In the genomic region with DNA sequence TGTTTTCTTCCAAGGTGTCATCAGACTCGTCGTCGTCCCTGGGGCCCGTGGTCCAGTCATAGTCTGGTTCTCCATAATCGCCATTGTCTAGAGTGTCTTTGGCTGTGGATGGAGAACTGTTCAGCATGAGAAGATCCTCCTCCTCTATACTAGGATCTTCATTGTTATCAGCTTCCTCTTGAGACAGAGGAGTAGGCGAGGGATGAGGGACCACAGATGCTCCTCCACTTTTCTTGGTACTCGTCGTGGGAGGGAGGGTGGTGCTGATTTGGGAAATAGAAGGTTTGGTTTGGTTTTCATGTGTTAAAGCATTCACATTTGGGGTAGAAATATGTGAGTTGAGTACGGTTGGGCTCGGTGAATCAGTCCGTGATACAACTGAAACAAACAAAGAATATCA, we compare ENCODE assay signal across 22 cellular contexts. TPM values are rescaled to one million over a fixed set of nuclear protein-coding genes. Genes with fewer than 3 reads are reported as not detected.
A peak's percentile ranks its signal among the peaks of the same experiment; 100 is the strongest.
DNase-seq lines count a peak whose midpoint lies in the region; ATAC-seq and TF ChIP-seq lines count a peak whose summit lies in the region.
"Had no signal": no experiment of that assay in that cellular context is flagged by ENCODE, and none has a peak within 500 bp of the region (broad histone marks: within the 10 kb centered on the region; RNA-seq: fewer than 3 reads in every experiment).

No MANE protein-coding gene starts in this region.

- no peaks in the 10 kb centered on the region for H3K27me3 Mint-ChIP-seq in natural killer cell treated with Interleukin-12 subunit alpha and Interleukin-12 subunit beta and Interleukin-15 and Interleukin-18, amount 100 ng/mL, for 72 hours
- no peaks in the 10 kb centered on the region for H3K27me3 Mint-ChIP-seq in natural killer cell (ENCODE audit: low read depth in 2 of 2)
- H3K27me3 Mint-ChIP-seq in T-helper 2 cell treated with Interferon-gamma antibody and Interleukin-4, amounts not matched to agents 5 μg/mL and 100 μg/mL, for 36 hours (ENCODE audit: low read depth): no peaks in the 10 kb centered on the region
- no peaks in the 10 kb centered on the region for H3K27me3 Mint-ChIP-seq in stimulated activated naive B cell treated with anti-CD40 and anti-IgM and Interleukin-4, amounts not matched to agents 10 μg/mL and 1 μg/mL and 100 μg/mL, for 72 hours

- H3K27ac ChIP-seq in cingulate gyrus (ENCODE audit: low read depth, low read length): peak overlapping the region; percentile 10
- H3K27ac ChIP-seq: tibial nerve had no signal

- no peak for DNase-seq in natural killer cell treated with Interleukin-12 subunit alpha and Interleukin-12 subunit beta and Interleukin-15 and Interleukin-18, amount 100 ng/mL, for 72 hours (ENCODE audit: low spot score)
- DNase-seq in natural killer cell (no peak), GM03348 (ENCODE audit: low spot score) (no peak), T-helper 9 cell (no peak), HEK293T (ENCODE audit: extremely low spot score) (no peak)
- DNase-seq in T-helper 2 cell treated with Interferon-gamma antibody and Interleukin-4, amounts not matched to agents 5 μg/mL and 100 μg/mL, for 36 hours (ENCODE audit: low spot score): peak; percentile 31
- no peak for DNase-seq in stimulated activated naive B cell treated with anti-CD40 and anti-IgM and Interleukin-4, amounts not matched to agents 10 μg/mL and 1 μg/mL and 100 μg/mL, for 72 hours
- DNase-seq: GF-D8; HFFc6; MV-4-11; NCI-H2171; NCI-H526; occipital lobe; SK-N-SH; small intestine; stimulated activated CD4-positive, alpha-beta T cell treated with anti-CD3 and anti-CD28 coated beads, Interleukin-2, amount 100 ng/mL, for 24 hours; stimulated activated naive CD4-positive, alpha-beta T cell treated with Interleukin-2 at 50 U/mL for 16 hours; T1000 had no signal

- intact Hi-C loops in natural killer cell (cut with micrococcal nuclease): no loop called here

- H3K4me1 Mint-ChIP-seq in natural killer cell treated with Interleukin-12 subunit alpha and Interleukin-12 subunit beta and Interleukin-15 and Interleukin-18, amount 100 ng/mL, for 72 hours (ENCODE audit: low read depth in 2 of 2): peaks cover 31 to 34% of the 10 kb centered on the region in 2 donors
- H3K4me1 Mint-ChIP-seq in natural killer cell: peaks cover 16 to 17% of the 10 kb centered on the region in 2 donors
- H3K4me1 Mint-ChIP-seq in T-helper 2 cell treated with Interferon-gamma antibody and Interleukin-4, amounts not matched to agents 5 μg/mL and 100 μg/mL, for 36 hours (ENCODE audit: low read depth): peaks cover 35% of the 10 kb centered on the region
- H3K4me1 Mint-ChIP-seq in stimulated activated naive B cell treated with anti-CD40 and anti-IgM and Interleukin-4, amounts not matched to agents 10 μg/mL and 1 μg/mL and 100 μg/mL, for 72 hours: peaks cover 25 to 41% of the 10 kb centered on the region in 2 donors

- H3K4me3 Mint-ChIP-seq in natural killer cell treated with Interleukin-12 subunit alpha and Interleukin-12 subunit beta and Interleukin-15 and Interleukin-18, amount 100 ng/mL, for 72 hours: no peak overlapping the region
- H3K4me3 Mint-ChIP-seq in natural killer cell: no peak overlapping the region
- H3K4me3 Mint-ChIP-seq in T-helper 2 cell treated with Interferon-gamma antibody and Interleukin-4, amounts not matched to agents 5 μg/mL and 100 μg/mL, for 36 hours: peak overlapping the region; percentile 44
- H3K4me3 Mint-ChIP-seq in stimulated activated naive B cell treated with anti-CD40 and anti-IgM and Interleukin-4, amounts not matched to agents 10 μg/mL and 1 μg/mL and 100 μg/mL, for 72 hours: peak overlapping the region in 1 of 2 donors; percentile 31
- H3K4me3 Mint-ChIP-seq: HFFc6 had no signal

- no peak for TF ChIP-seq CTCF in natural killer cell (IDR thresholded peaks at IDR 0.05)

- no peaks in the 10 kb centered on the region for H3K9me3 Mint-ChIP-seq in natural killer cell treated with Interleukin-12 subunit alpha and Interleukin-12 subunit beta and Interleukin-15 and Interleukin-18, amount 100 ng/mL, for 72 hours
- H3K9me3 Mint-ChIP-seq in natural killer cell: no peaks in the 10 kb centered on the region
- H3K9me3 Mint-ChIP-seq in T-helper 2 cell treated with Interferon-gamma antibody and Interleukin-4, amounts not matched to agents 5 μg/mL and 100 μg/mL, for 36 hours: peaks cover 6% of the 10 kb centered on the region
- H3K9me3 Mint-ChIP-seq in stimulated activated naive B cell treated with anti-CD40 and anti-IgM and Interleukin-4, amounts not matched to agents 10 μg/mL and 1 μg/mL and 100 μg/mL, for 72 hours: peaks cover 0 to 4% of the 10 kb centered on the region in 2 donors

- POLR2A ChIA-PET in HEK293T (lab: Yijun Ruan, JAX): no interaction called here

- no peak for ATAC-seq in natural killer cell treated with Interleukin-12 subunit alpha and Interleukin-12 subunit beta and Interleukin-15 and Interleukin-18, amount 100 ng/mL, for 72 hours
- ATAC-seq in natural killer cell: no peak
- no peak for ATAC-seq in stimulated activated naive B cell treated with anti-CD40 and anti-IgM and Interleukin-4, amounts not matched to agents 10 μg/mL and 1 μg/mL and 100 μg/mL, for 72 hours (replicated peaks)
- ATAC-seq: activated CD4-positive, CD25-positive, alpha-beta regulatory T cell treated with anti-CD3 and anti-CD28 coated beads, Interleukin-2, amount 50 U/mL, for 24 hours; GM12878 had no signal

- peak overlapping the region; percentile 45 to 83 for H3K27ac Mint-ChIP-seq in natural killer cell treated with Interleukin-12 subunit alpha and Interleukin-12 subunit beta and Interleukin-15 and Interleukin-18, amount 100 ng/mL, for 72 hours
- H3K27ac Mint-ChIP-seq in natural killer cell: peak overlapping the region in 1 of 2 donors; percentile 18
- peak overlapping the region; percentile 84 for H3K27ac Mint-ChIP-seq in T-helper 2 cell treated with Interferon-gamma antibody and Interleukin-4, amounts not matched to agents 5 μg/mL and 100 μg/mL, for 36 hours
- peak overlapping the region; percentile 77 for H3K27ac Mint-ChIP-seq in stimulated activated naive B cell treated with anti-CD40 and anti-IgM and Interleukin-4, amounts not matched to agents 10 μg/mL and 1 μg/mL and 100 μg/mL, for 72 hours
- H3K27ac Mint-ChIP-seq: HFFc6 had no signal

- CTCF ChIA-PET in HEK293T (lab: Yijun Ruan, JAX): no interaction called here

- H3K36me3 Mint-ChIP-seq in natural killer cell treated with Interleukin-12 subunit alpha and Interleukin-12 subunit beta and Interleukin-15 and Interleukin-18, amount 100 ng/mL, for 72 hours: peaks cover 9% of the 10 kb centered on the region
- peaks cover 6% of the 10 kb centered on the region for H3K36me3 Mint-ChIP-seq in natural killer cell
- peaks cover 42% of the 10 kb centered on the region for H3K36me3 Mint-ChIP-seq in T-helper 2 cell treated with Interferon-gamma antibody and Interleukin-4, amounts not matched to agents 5 μg/mL and 100 μg/mL, for 36 hours (ENCODE audit: low read depth)
- peaks cover 37 to 44% of the 10 kb centered on the region in 2 donors for H3K36me3 Mint-ChIP-seq in stimulated activated naive B cell treated with anti-CD40 and anti-IgM and Interleukin-4, amounts not matched to agents 10 μg/mL and 1 μg/mL and 100 μg/mL, for 72 hours

TF ChIP-seq in HEK293T, 16 proteins besides CTCF, POLR2A, EP300 and RAD21:
- TF ChIP-seq HDGF (IDR thresholded peaks at IDR 0.05; ENCODE audit: borderline replicate concordance) (no peak), LEF1 (IDR thresholded peaks at IDR 0.05; ENCODE audit: borderline replicate concordance) (no peak), ELF4 (IDR thresholded peaks at IDR 0.05) (no peak), NFRKB (IDR thresholded peaks at IDR 0.05) (no peak), FOXA1 (IDR thresholded peaks at IDR 0.05) (no peak), FOXM1 (IDR thresholded peaks at IDR 0.05; ENCODE audit: borderline replicate concordance) (no peak), BHLHE40 (IDR thresholded peaks at IDR 0.05; ENCODE audit: borderline replicate concordance) (no peak), FOXK2 (IDR thresholded peaks at IDR 0.05) (no peak), TARDBP (IDR thresholded peaks at IDR 0.05) (no peak), SP1 (IDR thresholded peaks at IDR 0.05) (no peak), SUZ12 (IDR thresholded peaks at IDR 0.05) (no peak), ZNF384 (IDR thresholded peaks at IDR 0.05) (no peak), L3MBTL2 (conservative IDR thresholded peaks at IDR 0.05) (no peak), CTBP1 (IDR thresholded peaks at IDR 0.05; ENCODE audit: borderline replicate concordance) (no peak)
- TF ChIP-seq, protein P1, sequence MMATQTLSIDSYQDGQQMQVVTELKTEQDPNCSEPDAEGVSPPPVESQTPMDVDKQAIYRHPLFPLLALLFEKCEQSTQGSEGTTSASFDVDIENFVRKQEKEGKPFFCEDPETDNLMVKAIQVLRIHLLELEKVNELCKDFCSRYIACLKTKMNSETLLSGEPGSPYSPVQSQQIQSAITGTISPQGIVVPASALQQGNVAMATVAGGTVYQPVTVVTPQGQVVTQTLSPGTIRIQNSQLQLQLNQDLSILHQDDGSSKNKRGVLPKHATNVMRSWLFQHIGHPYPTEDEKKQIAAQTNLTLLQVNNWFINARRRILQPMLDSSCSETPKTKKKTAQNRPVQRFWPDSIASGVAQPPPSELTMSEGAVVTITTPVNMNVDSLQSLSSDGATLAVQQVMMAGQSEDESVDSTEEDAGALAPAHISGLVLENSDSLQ (IDR thresholded peaks at IDR 0.05): no peak
TF ChIP-seq in HEK293T: peak in this region for 0.

RNA-seq across cellular contexts. Expression of a gene that starts 8.8 kb away (rescaled TPM):
- total RNA-seq in natural killer cell treated with Interleukin-12 subunit alpha and Interleukin-12 subunit beta and Interleukin-15 and Interleukin-18, amount 100 ng/mL, for 72 hours: 10 to 100 TPM; 16.7 to 41.6 TPM
- total RNA-seq in natural killer cell: 10 to 100 TPM; 15.2 to 19.9 (median 18.0) TPM

RNA-seq across cellular contexts. Expression of a gene that starts 45.1 kb away (rescaled TPM):
- 100 to 1,000 TPM; 325 to 329 TPM for total RNA-seq in natural killer cell treated with Interleukin-12 subunit alpha and Interleukin-12 subunit beta and Interleukin-15 and Interleukin-18, amount 100 ng/mL, for 72 hours
- total RNA-seq in natural killer cell: 10 to 100 TPM; 54.0 to 63.3 (median 60.2) TPM

Comparison
In these comparisons a context has a peak if more than half of its experiments do, and no peak if none do; other contexts are left out.
1. RNA of a gene that starts 45.1 kb away (total RNA-seq): 325 to 329 TPM in natural killer cell treated with Interleukin-12 subunit alpha and Interleukin-12 subunit beta and Interleukin-15 and Interleukin-18, amount 100 ng/mL, for 72 hours; 54.0 to 63.3 TPM in natural killer cell; every median in the first group is over 4 times any median in the second.